ENCODE assay signal across 1 cellular context in genomic region chr1:200890818-200891773, GRCh38.
TF ChIP-seq lines count a peak whose summit lies in the region.

No MANE protein-coding gene starts in this region.

TF ChIP-seq in WTC11, 78 proteins besides CTCF, POLR2A, EP300 and RAD21 (continued from another document and continues in another):
- TF ChIP-seq E2F4 (CRISPR knock-in tag; IDR thresholded peaks at IDR 0.05; ENCODE audit: borderline replicate concordance, low read depth) (0 out of 2 replicates have a peak, but pooled peaks have one; percentile 13), FOXJ3 (CRISPR knock-in tag; IDR thresholded peaks at IDR 0.05; ENCODE audit: borderline replicate concordance) (no peak), TCF7 (CRISPR knock-in tag; IDR thresholded peaks at IDR 0.05; ENCODE audit: low read depth) (no peak), HMGA2 (CRISPR knock-in tag; IDR thresholded peaks at IDR 0.05) (no peak), FOXP1 (CRISPR knock-in tag; IDR thresholded peaks at IDR 0.05; ENCODE audit: borderline replicate concordance) (no peak; the same call in 1 of the 2 replicates), ZNF138 (CRISPR knock-in tag; conservative IDR thresholded peaks at IDR 0.05) (no peak), PREB (CRISPR knock-in tag; IDR thresholded peaks at IDR 0.05; ENCODE audit: borderline replicate concordance) (no peak), ZNF317 (CRISPR knock-in tag; IDR thresholded peaks at IDR 0.05; ENCODE audit: borderline replicate concordance, low read depth) (no peak), ZNF263 (CRISPR knock-in tag; IDR thresholded peaks at IDR 0.05; ENCODE audit: low read depth) (peak; percentile 77), NFYB (CRISPR knock-in tag; conservative IDR thresholded peaks at IDR 0.05; ENCODE audit: low read depth) (no peak), JUN (CRISPR knock-in tag; IDR thresholded peaks at IDR 0.05) (no peak), CBFB (CRISPR knock-in tag; IDR thresholded peaks at IDR 0.05; ENCODE audit: low read depth) (no peak), FOXP4 (CRISPR knock-in tag; IDR thresholded peaks at IDR 0.05) (no peak), MYBL2 (CRISPR knock-in tag; IDR thresholded peaks at IDR 0.05) (peak; percentile 21; the same call in 1 of the 2 replicates), ZBTB21 (CRISPR knock-in tag; IDR thresholded peaks at IDR 0.05; ENCODE audit: borderline replicate concordance) (no peak), FOXK1 (CRISPR knock-in tag; IDR thresholded peaks at IDR 0.05) (no peak), E2F1 (CRISPR knock-in tag; IDR thresholded peaks at IDR 0.05) (no peak), ZNF121 (CRISPR knock-in tag; IDR thresholded peaks at IDR 0.05) (no peak), USF1 (CRISPR knock-in tag; IDR thresholded peaks at IDR 0.05) (peak; percentile 8; the same call in 1 of the 2 replicates), ZNF532 (CRISPR knock-in tag; IDR thresholded peaks at IDR 0.05; ENCODE audit: borderline replicate concordance) (no peak), ARID4B (CRISPR knock-in tag; IDR thresholded peaks at IDR 0.05; ENCODE audit: borderline replicate concordance) (no peak), RORB (CRISPR knock-in tag; IDR thresholded peaks at IDR 0.05) (no peak), GRHL2 (CRISPR knock-in tag; IDR thresholded peaks at IDR 0.05; ENCODE audit: insufficient replicate concordance, severe bottlenecking) (no peak), STAT6 (CRISPR knock-in tag; conservative IDR thresholded peaks at IDR 0.05; ENCODE audit: low read depth) (no peak), ZNF425 (CRISPR knock-in tag; conservative IDR thresholded peaks at IDR 0.05) (no peak), E2F5 (CRISPR knock-in tag; IDR thresholded peaks at IDR 0.05) (peak; percentile 89; the same call in 1 of the 2 replicates), ZNF396 (CRISPR knock-in tag; IDR thresholded peaks at IDR 0.05; ENCODE audit: borderline replicate concordance) (no peak), ZSCAN18 (CRISPR knock-in tag; IDR thresholded peaks at IDR 0.05) (no peak), NR1H2 (CRISPR knock-in tag; IDR thresholded peaks at IDR 0.05) (no peak)
